ENCODE assay signal across 14 cellular contexts in the genomic region with DNA sequence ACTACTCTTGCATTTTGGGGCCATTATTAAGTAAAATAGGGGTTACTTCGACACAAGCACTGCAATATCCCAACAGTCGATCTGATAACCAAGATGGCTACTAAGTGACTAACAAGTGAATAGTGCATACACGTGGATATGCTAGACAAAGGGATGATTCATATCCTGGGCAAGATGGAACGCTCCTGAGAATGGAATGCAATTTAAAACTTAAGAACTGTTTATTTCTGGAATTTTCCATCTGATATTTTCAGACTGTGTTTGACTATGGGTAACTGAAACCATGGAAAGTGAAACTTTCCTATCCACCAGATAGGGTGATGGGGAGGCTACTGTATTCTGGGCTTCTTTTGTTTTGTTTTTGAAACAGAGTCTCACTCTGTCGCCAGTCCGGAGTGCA.
DNase-seq lines count a peak whose midpoint lies in the region; ATAC-seq and TF ChIP-seq lines count a peak whose summit lies in the region.
"Had no signal": no experiment of that assay in that cellular context is flagged by ENCODE, and none has a peak within 500 bp of the region (broad histone marks: within the 10 kb centered on the region; RNA-seq: fewer than 3 reads in every experiment).

No MANE protein-coding gene starts in this region.

- H3K27me3 Mint-ChIP-seq in activated CD4-positive, alpha-beta T cell treated with anti-CD3 and anti-CD28 coated beads for 36 hours = no peaks in the 10 kb centered on the region
- no peaks in the 10 kb centered on the region for H3K27me3 Mint-ChIP-seq in activated CD4-positive, alpha-beta T cell treated with anti-CD3 and anti-CD28 coated beads, Interleukin-2, amount 10 ng/mL, durations not matched to agents 24 days and 14 days
- H3K27me3 Mint-ChIP-seq in activated T-helper 17 cell treated with anti-CD3 and anti-CD28 coated beads, Interleukin-2, amount 50 U/mL, for 72 hours = no peaks in the 10 kb centered on the region
- H3K27me3 Mint-ChIP-seq in neural progenitor cell (ENCODE audit: insufficient read depth, low read depth) = peaks cover 3% of the 10 kb centered on the region
- H3K27me3 Mint-ChIP-seq: naive thymus-derived CD8-positive, alpha-beta T cell had no signal

- peaks cover 1% of the 10 kb centered on the region for H3K9me3 Mint-ChIP-seq in activated CD4-positive, alpha-beta T cell treated with anti-CD3 and anti-CD28 coated beads for 36 hours (ENCODE audit: low read depth)
- H3K9me3 Mint-ChIP-seq in activated CD4-positive, alpha-beta T cell treated with anti-CD3 and anti-CD28 coated beads, Interleukin-2, amount 10 ng/mL, durations not matched to agents 24 days and 14 days = no peaks in the 10 kb centered on the region
- no peaks in the 10 kb centered on the region for H3K9me3 Mint-ChIP-seq in activated T-helper 17 cell treated with anti-CD3 and anti-CD28 coated beads, Interleukin-2, amount 50 U/mL, for 72 hours
- no peaks in the 10 kb centered on the region for H3K9me3 Mint-ChIP-seq in neural progenitor cell
- H3K9me3 Mint-ChIP-seq: naive thymus-derived CD8-positive, alpha-beta T cell had no signal

- intact Hi-C loops in activated CD4-positive, alpha-beta T cell treated with anti-CD3 and anti-CD28 coated beads for 36 hours (cut with DNase I, micrococcal nuclease) = loop anchor here in 1 of 2 experiments (10.0 kb wide), 1 partner anchor 515 kb away; a partner anchor contains a TSS
- intact Hi-C loops in activated CD4-positive, alpha-beta T cell treated with anti-CD3 and anti-CD28 coated beads, Interleukin-2, amount 10 ng/mL, durations not matched to agents 24 days and 14 days (cut with micrococcal nuclease) = no loop called here

- H3K27ac ChIP-seq in neural progenitor cell = no peak overlapping the region

- H4K20me1 ChIP-seq in neural progenitor cell (ENCODE audit: low read depth) = no peaks in the 10 kb centered on the region

- POLR2A ChIA-PET in activated CD4-positive, alpha-beta T cell treated with anti-CD3 and anti-CD28 coated beads for 36 hours (lab: Charles Lee) = no interaction called here

- H3K4me3 Mint-ChIP-seq in activated CD4-positive, alpha-beta T cell treated with anti-CD3 and anti-CD28 coated beads for 36 hours = no peak overlapping the region
- no peak overlapping the region for H3K4me3 Mint-ChIP-seq in activated CD4-positive, alpha-beta T cell treated with anti-CD3 and anti-CD28 coated beads, Interleukin-2, amount 10 ng/mL, durations not matched to agents 24 days and 14 days
- H3K4me3 Mint-ChIP-seq in activated T-helper 17 cell treated with anti-CD3 and anti-CD28 coated beads, Interleukin-2, amount 50 U/mL, for 72 hours = no peak overlapping the region
- H3K4me3 Mint-ChIP-seq in neural progenitor cell = no peak overlapping the region
- H3K4me3 Mint-ChIP-seq: naive thymus-derived CD8-positive, alpha-beta T cell had no signal

- no peak overlapping the region for H3K27ac Mint-ChIP-seq in activated CD4-positive, alpha-beta T cell treated with anti-CD3 and anti-CD28 coated beads for 36 hours
- H3K27ac Mint-ChIP-seq in activated CD4-positive, alpha-beta T cell treated with anti-CD3 and anti-CD28 coated beads, Interleukin-2, amount 10 ng/mL, durations not matched to agents 24 days and 14 days = no peak overlapping the region
- H3K27ac Mint-ChIP-seq in activated T-helper 17 cell treated with anti-CD3 and anti-CD28 coated beads, Interleukin-2, amount 50 U/mL, for 72 hours = peak overlapping the region; percentile 59
- H3K27ac Mint-ChIP-seq in neural progenitor cell = no peak overlapping the region
- H3K27ac Mint-ChIP-seq: naive thymus-derived CD8-positive, alpha-beta T cell had no signal

- H3K9ac ChIP-seq in neural progenitor cell = no peak overlapping the region

- H3K4me3 ChIP-seq in fibroblast of villous mesenchyme (ENCODE audit: low read depth, low read length) (no peak overlapping the region), neural progenitor cell (no peak overlapping the region)

- H2AFZ ChIP-seq in neural progenitor cell (replicated peaks) = no peak overlapping the region

- TF ChIP-seq CTCF in fibroblast of villous mesenchyme (IDR thresholded peaks at IDR 0.05; ENCODE audit: insufficient read depth, low read depth, low read length) (no peak), neural progenitor cell (IDR thresholded peaks at IDR 0.05) (no peak)

- H3K4me1 ChIP-seq in neural progenitor cell = no peaks in the 10 kb centered on the region

- H3F3A ChIP-seq in neural progenitor cell (ENCODE audit: low read depth) = no peaks in the 10 kb centered on the region

- H3K36me3 Mint-ChIP-seq in activated CD4-positive, alpha-beta T cell treated with anti-CD3 and anti-CD28 coated beads for 36 hours (ENCODE audit: low read depth) = peaks cover 6% of the 10 kb centered on the region
- peaks cover 20% of the 10 kb centered on the region for H3K36me3 Mint-ChIP-seq in activated CD4-positive, alpha-beta T cell treated with anti-CD3 and anti-CD28 coated beads, Interleukin-2, amount 10 ng/mL, durations not matched to agents 24 days and 14 days (ENCODE audit: low read depth)
- H3K36me3 Mint-ChIP-seq in activated T-helper 17 cell treated with anti-CD3 and anti-CD28 coated beads, Interleukin-2, amount 50 U/mL, for 72 hours (ENCODE audit: low read depth) = peaks cover 23% of the 10 kb centered on the region
- H3K36me3 Mint-ChIP-seq in neural progenitor cell = peaks cover 5% of the 10 kb centered on the region

- H3K4me1 Mint-ChIP-seq in activated CD4-positive, alpha-beta T cell treated with anti-CD3 and anti-CD28 coated beads for 36 hours = peaks cover 11% of the 10 kb centered on the region
- peaks cover 10% of the 10 kb centered on the region for H3K4me1 Mint-ChIP-seq in activated CD4-positive, alpha-beta T cell treated with anti-CD3 and anti-CD28 coated beads, Interleukin-2, amount 10 ng/mL, durations not matched to agents 24 days and 14 days
- H3K4me1 Mint-ChIP-seq in activated T-helper 17 cell treated with anti-CD3 and anti-CD28 coated beads, Interleukin-2, amount 50 U/mL, for 72 hours = peaks cover 20% of the 10 kb centered on the region
- no peaks in the 10 kb centered on the region for H3K4me1 Mint-ChIP-seq in neural progenitor cell

- H3K9me3 ChIP-seq in neural progenitor cell (ENCODE audit: low read depth) = no peaks in the 10 kb centered on the region

- H3K79me2 ChIP-seq in neural progenitor cell (ENCODE audit: low read depth) = no peaks in the 10 kb centered on the region

- H3K27me3 ChIP-seq in neural progenitor cell = no peaks in the 10 kb centered on the region

- H3K36me3 ChIP-seq in neural progenitor cell = no peaks in the 10 kb centered on the region

- no peak overlapping the region for H3K4me2 ChIP-seq in neural progenitor cell

- ATAC-seq in activated CD4-positive, alpha-beta T cell treated with anti-CD3 and anti-CD28 coated beads for 36 hours = peak; percentile 74
- peak; percentile 71 for ATAC-seq in activated T-helper 17 cell treated with anti-CD3 and anti-CD28 coated beads, Interleukin-2, amount 50 U/mL, for 72 hours (replicated peaks)
- no peak for ATAC-seq in HG03442 (IDR thresholded peaks at IDR 0.05; ENCODE audit: unreplicated experiment)
- ATAC-seq: naive thymus-derived CD8-positive, alpha-beta T cell had no signal

- CTCF ChIA-PET in activated CD4-positive, alpha-beta T cell treated with anti-CD3 and anti-CD28 coated beads for 36 hours (lab: Charles Lee) = interaction anchor here (1.2 kb wide), 1 partner anchor 26 kb away, joined by 3 read pairs; no protein-coding TSS in a partner anchor

- DNase-seq in activated CD4-positive, alpha-beta T cell treated with anti-CD3 and anti-CD28 coated beads for 36 hours = no peak
- DNase-seq in activated CD4-positive, alpha-beta T cell treated with anti-CD3 and anti-CD28 coated beads, Interleukin-2, amount 10 ng/mL, durations not matched to agents 24 days and 14 days = no peak
- DNase-seq in fibroblast of villous mesenchyme (ENCODE audit: low read depth) = peak; percentile 94
- DNase-seq in stromal cell of bone marrow (ENCODE audit: low read depth) = peak; percentile 70
- no peak for DNase-seq in neural progenitor cell (ENCODE audit: low spot score)
- DNase-seq in ecto neural progenitor cell (ENCODE audit: low spot score) = no peak
- DNase-seq: 8988T; Karpas-422; naive thymus-derived CD8-positive, alpha-beta T cell; NCI-H524; stimulated activated CD4-positive, alpha-beta T cell treated with anti-CD3 and anti-CD28 coated beads, Interleukin-2, amount 100 ng/mL, for 48 hours; T-helper 2 cell had no signal

Comparison
In these comparisons a context has a peak if more than half of its experiments do, and no peak if none do; other contexts are left out.
1. DNase-seq: peak in fibroblast of villous mesenchyme (single experiment) and stromal cell of bone marrow (single experiment); none in activated CD4-positive, alpha-beta T cell treated with anti-CD3 and anti-CD28 coated beads for 36 hours (single experiment), activated CD4-positive, alpha-beta T cell treated with anti-CD3 and anti-CD28 coated beads, Interleukin-2, amount 10 ng/mL, durations not matched to agents 24 days and 14 days (single experiment), neural progenitor cell (single experiment) and ecto neural progenitor cell (single experiment).